In genomic region chr7:79211724-79212123, GRCh38 we compare ENCODE assay signal across 1 cellular context.
TF ChIP-seq lines count a peak whose summit lies in the region.

No MANE protein-coding gene starts in this region.

TF ChIP-seq in HepG2, 621 proteins besides CTCF, POLR2A, EP300 and RAD21 (continued from another document and continues in another):
- no peak for TF ChIP-seq ZNF142 (CRISPR knock-in tag; IDR thresholded peaks at IDR 0.05)
- TF ChIP-seq MBNL3 (CRISPR knock-in tag; conservative IDR thresholded peaks at IDR 0.05): no peak
- TF ChIP-seq, protein P1, sequence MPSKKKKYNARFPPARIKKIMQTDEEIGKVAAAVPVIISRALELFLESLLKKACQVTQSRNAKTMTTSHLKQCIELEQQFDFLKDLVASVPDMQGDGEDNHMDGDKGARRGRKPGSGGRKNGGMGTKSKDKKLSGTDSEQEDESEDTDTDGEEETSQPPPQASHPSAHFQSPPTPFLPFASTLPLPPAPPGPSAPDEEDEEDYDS (CRISPR knock-in tag; IDR thresholded peaks at IDR 0.05): no peak
- TF ChIP-seq IKZF1 (IDR thresholded peaks at IDR 0.05): no peak
- TF ChIP-seq, protein P2, sequence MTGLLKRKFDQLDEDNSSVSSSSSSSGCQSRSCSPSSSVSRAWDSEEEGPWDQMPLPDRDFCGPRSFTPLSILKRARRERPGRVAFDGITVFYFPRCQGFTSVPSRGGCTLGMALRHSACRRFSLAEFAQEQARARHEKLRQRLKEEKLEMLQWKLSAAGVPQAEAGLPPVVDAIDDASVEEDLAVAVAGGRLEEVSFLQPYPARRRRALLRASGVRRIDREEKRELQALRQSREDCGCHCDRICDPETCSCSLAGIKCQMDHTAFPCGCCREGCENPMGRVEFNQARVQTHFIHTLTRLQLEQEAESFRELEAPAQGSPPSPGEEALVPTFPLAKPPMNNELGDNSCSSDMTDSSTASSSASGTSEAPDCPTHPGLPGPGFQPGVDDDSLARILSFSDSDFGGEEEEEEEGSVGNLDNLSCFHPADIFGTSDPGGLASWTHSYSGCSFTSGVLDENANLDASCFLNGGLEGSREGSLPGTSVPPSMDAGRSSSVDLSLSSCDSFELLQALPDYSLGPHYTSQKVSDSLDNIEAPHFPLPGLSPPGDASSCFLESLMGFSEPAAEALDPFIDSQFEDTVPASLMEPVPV (CRISPR knock-in tag; IDR thresholded peaks at IDR 0.05): no peak
- no peak for TF ChIP-seq KAT8 (CRISPR knock-in tag; IDR thresholded peaks at IDR 0.05)
- TF ChIP-seq, protein P3, sequence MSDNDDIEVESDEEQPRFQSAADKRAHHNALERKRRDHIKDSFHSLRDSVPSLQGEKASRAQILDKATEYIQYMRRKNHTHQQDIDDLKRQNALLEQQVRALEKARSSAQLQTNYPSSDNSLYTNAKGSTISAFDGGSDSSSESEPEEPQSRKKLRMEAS (IDR thresholded peaks at IDR 0.05): no peak
- TF ChIP-seq, protein P4, sequence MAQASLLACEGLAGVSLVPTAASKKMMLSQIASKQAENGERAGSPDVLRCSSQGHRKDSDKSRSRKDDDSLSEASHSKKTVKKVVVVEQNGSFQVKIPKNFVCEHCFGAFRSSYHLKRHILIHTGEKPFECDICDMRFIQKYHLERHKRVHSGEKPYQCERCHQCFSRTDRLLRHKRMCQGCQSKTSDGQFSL (CRISPR knock-in tag; IDR thresholded peaks at IDR 0.05): no peak
- TF ChIP-seq SPEN (CRISPR knock-in tag; IDR thresholded peaks at IDR 0.05; ENCODE audit: low read depth): no peak
- no peak for TF ChIP-seq ZNF781 (CRISPR knock-in tag; IDR thresholded peaks at IDR 0.05; ENCODE audit: borderline replicate concordance, not compliant biosample characterization)
- no peak for TF ChIP-seq ZNF607 (CRISPR knock-in tag; IDR thresholded peaks at IDR 0.05; ENCODE audit: borderline replicate concordance)
- TF ChIP-seq CEBPB (IDR thresholded peaks at IDR 0.05; ENCODE audit: borderline replicate concordance, low read depth, low read length): peak; percentile 96
- no peak for TF ChIP-seq TFAP4 (IDR thresholded peaks at IDR 0.05; ENCODE audit: borderline replicate concordance, low read depth)
- no peak for TF ChIP-seq BHLHE40 (IDR thresholded peaks at IDR 0.05; ENCODE audit: low read length)
- TF ChIP-seq ZNF10 (CRISPR knock-in tag; IDR thresholded peaks at IDR 0.05; ENCODE audit: borderline replicate concordance, low read depth): no peak
- no peak for TF ChIP-seq TOE1 (CRISPR knock-in tag; IDR thresholded peaks at IDR 0.05)
- TF ChIP-seq LBX2 (CRISPR knock-in tag; IDR thresholded peaks at IDR 0.05; ENCODE audit: borderline replicate concordance): no peak
- no peak for TF ChIP-seq ATF7-NPFF (CRISPR knock-in tag; IDR thresholded peaks at IDR 0.05; ENCODE audit: low read depth)
- TF ChIP-seq PATZ1 (CRISPR knock-in tag; IDR thresholded peaks at IDR 0.05): no peak
- TF ChIP-seq, protein P5, sequence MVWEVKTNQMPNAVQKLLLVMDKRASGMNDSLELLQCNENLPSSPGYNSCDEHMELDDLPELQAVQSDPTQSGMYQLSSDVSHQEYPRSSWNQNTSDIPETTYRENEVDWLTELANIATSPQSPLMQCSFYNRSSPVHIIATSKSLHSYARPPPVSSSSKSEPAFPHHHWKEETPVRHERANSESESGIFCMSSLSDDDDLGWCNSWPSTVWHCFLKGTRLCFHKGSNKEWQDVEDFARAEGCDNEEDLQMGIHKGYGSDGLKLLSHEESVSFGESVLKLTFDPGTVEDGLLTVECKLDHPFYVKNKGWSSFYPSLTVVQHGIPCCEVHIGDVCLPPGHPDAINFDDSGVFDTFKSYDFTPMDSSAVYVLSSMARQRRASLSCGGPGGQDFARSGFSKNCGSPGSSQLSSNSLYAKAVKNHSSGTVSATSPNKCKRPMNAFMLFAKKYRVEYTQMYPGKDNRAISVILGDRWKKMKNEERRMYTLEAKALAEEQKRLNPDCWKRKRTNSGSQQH (CRISPR knock-in tag; IDR thresholded peaks at IDR 0.05; ENCODE audit: low read depth): no peak
- peak; percentile 92 for TF ChIP-seq CEBPG (CRISPR knock-in tag; IDR thresholded peaks at IDR 0.05)
- TF ChIP-seq CBX5 (CRISPR knock-in tag; IDR thresholded peaks at IDR 0.05; ENCODE audit: borderline replicate concordance): no peak
- TF ChIP-seq ZGPAT (CRISPR knock-in tag; IDR thresholded peaks at IDR 0.05): no peak
- no peak for TF ChIP-seq CBX1 (IDR thresholded peaks at IDR 0.05; ENCODE audit: low read depth)
- no peak for TF ChIP-seq ZNF564 (CRISPR knock-in tag; IDR thresholded peaks at IDR 0.05)
- TF ChIP-seq EZH2 (conservative IDR thresholded peaks at IDR 0.05; ENCODE audit: low read depth, low read length): no peak
- TF ChIP-seq, protein P6, sequence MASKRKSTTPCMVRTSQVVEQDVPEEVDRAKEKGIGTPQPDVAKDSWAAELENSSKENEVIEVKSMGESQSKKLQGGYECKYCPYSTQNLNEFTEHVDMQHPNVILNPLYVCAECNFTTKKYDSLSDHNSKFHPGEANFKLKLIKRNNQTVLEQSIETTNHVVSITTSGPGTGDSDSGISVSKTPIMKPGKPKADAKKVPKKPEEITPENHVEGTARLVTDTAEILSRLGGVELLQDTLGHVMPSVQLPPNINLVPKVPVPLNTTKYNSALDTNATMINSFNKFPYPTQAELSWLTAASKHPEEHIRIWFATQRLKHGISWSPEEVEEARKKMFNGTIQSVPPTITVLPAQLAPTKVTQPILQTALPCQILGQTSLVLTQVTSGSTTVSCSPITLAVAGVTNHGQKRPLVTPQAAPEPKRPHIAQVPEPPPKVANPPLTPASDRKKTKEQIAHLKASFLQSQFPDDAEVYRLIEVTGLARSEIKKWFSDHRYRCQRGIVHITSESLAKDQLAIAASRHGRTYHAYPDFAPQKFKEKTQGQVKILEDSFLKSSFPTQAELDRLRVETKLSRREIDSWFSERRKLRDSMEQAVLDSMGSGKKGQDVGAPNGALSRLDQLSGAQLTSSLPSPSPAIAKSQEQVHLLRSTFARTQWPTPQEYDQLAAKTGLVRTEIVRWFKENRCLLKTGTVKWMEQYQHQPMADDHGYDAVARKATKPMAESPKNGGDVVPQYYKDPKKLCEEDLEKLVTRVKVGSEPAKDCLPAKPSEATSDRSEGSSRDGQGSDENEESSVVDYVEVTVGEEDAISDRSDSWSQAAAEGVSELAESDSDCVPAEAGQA (IDR thresholded peaks at IDR 0.05; ENCODE audit: low read depth): no peak
- TF ChIP-seq, protein P6 (CRISPR knock-in tag; IDR thresholded peaks at IDR 0.05; ENCODE audit: borderline replicate concordance): no peak
- no peak for TF ChIP-seq HNF1B (CRISPR knock-in tag; IDR thresholded peaks at IDR 0.05)
- no peak for TF ChIP-seq TMF1 (CRISPR knock-in tag; IDR thresholded peaks at IDR 0.05; ENCODE audit: low read depth)
- TF ChIP-seq KLF16 (CRISPR knock-in tag; IDR thresholded peaks at IDR 0.05): no peak
- TF ChIP-seq ZSCAN12 (CRISPR knock-in tag; IDR thresholded peaks at IDR 0.05): no peak
- peak; percentile 99 for TF ChIP-seq ZNF20 (CRISPR knock-in tag; IDR thresholded peaks at IDR 0.05)
- TF ChIP-seq JDP2 (CRISPR knock-in tag; IDR thresholded peaks at IDR 0.05; ENCODE audit: borderline replicate concordance): no peak
- peak; percentile 19; the same call in 1 of the 2 replicates for TF ChIP-seq RXRB (CRISPR knock-in tag; IDR thresholded peaks at IDR 0.05; ENCODE audit: borderline replicate concordance)
